8 cellular contexts compared by ENCODE assay signal in genomic region chr17:5485270-5486205, GRCh38. TPM values are rescaled to one million over a fixed set of nuclear protein-coding genes. Genes with fewer than 3 reads are reported as not detected.
DNase-seq lines count a peak whose midpoint lies in the region; ATAC-seq and TF ChIP-seq lines count a peak whose summit lies in the region.

TSS of gene DERL2 (minus strand) at chr17:5486178. CDS start at chr17:5486161, 17 bp downstream.

- H3K36me3 ChIP-seq in neuron (ENCODE audit: insufficient read depth, low read length): peaks cover 68% of the 10 kb centered on the region

- peak in 1 of 10 experiments; percentile 18 for DNase-seq in CD4-positive, alpha-beta T cell
- peak; percentile 16 for DNase-seq in GM19240 (ENCODE audit: insufficient read length, low spot score)
- no peak for DNase-seq in foreskin fibroblast
- no peak for DNase-seq in NK-92 (lab: John Stamatoyannopoulos, UW; ENCODE audit: unreplicated experiment)
- DNase-seq in retina: no peak

- peak within 1 kb of the TSS; percentile 92 for H3K4me3 Mint-ChIP-seq in CD4-positive, alpha-beta T cell

- POLR2A ChIA-PET in CD4-positive, alpha-beta T cell (lab: Charles Lee): interaction anchor here (0.7 to 5.3 kb wide), 23 partner anchors 12 to 1762 kb away, joined by 3 to 51 read pairs (median 5); partner anchors contain the start of genes C1QBP, CYB5D2, DHX33 and HASPIN

- H3K27ac Mint-ChIP-seq in CD4-positive, alpha-beta T cell: peak within 1 kb of the TSS; percentile 96

- H3K27me3 Mint-ChIP-seq in CD4-positive, alpha-beta T cell: no peaks in the 10 kb centered on the region

- no peaks in the 10 kb centered on the region for H3K9me3 ChIP-seq in CD4-positive, alpha-beta T cell (ENCODE audit: control insufficient read depth, low read length)
- H3K9me3 ChIP-seq in neuron (ENCODE audit: low read length): peaks cover 6% of the 10 kb centered on the region

- H3K27ac ChIP-seq in CD4-positive, alpha-beta T cell (ENCODE audit: low read depth, low read length): peak within 1 kb of the TSS; percentile 86

- CTCF ChIA-PET in CD4-positive, alpha-beta T cell (lab: Charles Lee): interaction anchor here (3.8 kb wide), 1 partner anchor 46 kb away, joined by 18 read pairs; the partner anchor contains the start of gene C1QBP

- no peaks in the 10 kb centered on the region for H3K27me3 ChIP-seq in CD4-positive, alpha-beta T cell (ENCODE audit: control insufficient read depth, insufficient read depth, low read length)
- no peaks in the 10 kb centered on the region for H3K27me3 ChIP-seq in neuron (ENCODE audit: insufficient read depth, low read length)

- peaks cover 16% of the 10 kb centered on the region for H3K4me1 ChIP-seq in neuron (ENCODE audit: insufficient read depth, low read length)

- H2AFZ ChIP-seq in neuron (ENCODE audit: low read depth, low read length): peak within 1 kb of the TSS; percentile 79

- peaks cover 83% of the 10 kb centered on the region for H3K36me3 Mint-ChIP-seq in CD4-positive, alpha-beta T cell (ENCODE audit: low read depth)

- no peak for TF ChIP-seq CTCF in CD4-positive, alpha-beta T cell (IDR thresholded peaks at IDR 0.05)
- TF ChIP-seq CTCF in WI38 (IDR thresholded peaks at IDR 0.05; ENCODE audit: low read depth, low read length): no peak
- no peak for TF ChIP-seq CTCF in foreskin fibroblast (IDR thresholded peaks at IDR 0.05; ENCODE audit: low read depth, low read length)

- H3K9me3 Mint-ChIP-seq in CD4-positive, alpha-beta T cell: no peaks in the 10 kb centered on the region

- intact Hi-C loops in CD4-positive, alpha-beta T cell (cut with DNase I, micrococcal nuclease): loop anchor here (1.0 to 10.0 kb wide), 9 partner anchors 15 to 1159 kb away; partner anchors contain the start of genes NUP88 (in 2 of the 2), DHX33 (in 1 of the 2), KIAA0753 (in 1 of the 2) and NLRP1 (in 1 of the 2)

- H3K4me3 ChIP-seq in WI38 (ENCODE audit: low read depth, low read length) (peak within 1 kb of the TSS; percentile 98), foreskin fibroblast (ENCODE audit: low read depth in 1 of 2, low read length in 2 of 2) (peak within 1 kb of the TSS; percentile 94 to 99), neuron (ENCODE audit: low read length) (peak within 1 kb of the TSS; percentile 99)

- H3K4me1 Mint-ChIP-seq in CD4-positive, alpha-beta T cell (ENCODE audit: low read depth): peaks cover 68% of the 10 kb centered on the region

- ATAC-seq in CD4-positive, alpha-beta T cell (ENCODE audit: poor library complexity): peak; percentile 1
- peak; percentile 30 for ATAC-seq in HG03442 (IDR thresholded peaks at IDR 0.05; ENCODE audit: unreplicated experiment)

RNA-seq across cellular contexts. Expression of gene DERL2, which starts in this region (rescaled TPM):
- 10 to 100 TPM; 88.3 to 98.7 TPM for total RNA-seq in CD4-positive, alpha-beta T cell
